ENCODE assay signal across 1 cellular context in the genomic region with DNA sequence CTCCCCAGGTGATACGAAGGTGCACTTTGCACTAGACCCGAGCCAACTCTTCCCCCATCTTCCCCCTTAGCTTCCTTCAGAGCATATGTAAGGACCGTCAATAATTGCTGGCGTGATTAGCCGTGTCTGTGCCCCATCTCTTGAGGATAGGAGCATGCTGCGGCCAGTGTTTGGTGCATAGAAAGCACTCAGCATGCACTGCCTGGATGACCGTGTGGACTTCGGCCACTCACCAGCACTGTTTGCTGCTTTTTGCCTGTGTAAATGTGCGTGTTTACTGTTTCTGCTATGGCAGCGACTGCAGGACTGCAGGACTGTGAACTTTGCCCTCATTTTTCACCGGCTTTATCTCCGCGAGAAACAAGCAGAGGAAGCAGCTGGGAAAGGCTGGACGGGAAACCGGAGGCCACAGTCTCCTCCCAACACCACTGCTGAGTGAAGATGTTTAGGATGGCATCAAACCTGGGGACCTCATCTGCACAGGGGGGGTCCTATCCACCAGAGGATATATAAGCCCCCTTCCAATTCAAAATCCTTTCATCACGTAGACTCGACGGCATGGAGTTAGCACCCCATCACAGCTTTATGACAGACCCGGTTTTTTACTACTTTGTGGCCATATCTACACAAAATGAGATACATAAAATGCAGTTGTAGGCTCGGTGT.
TF ChIP-seq lines count a peak whose summit lies in the region.

No MANE protein-coding gene starts in this region.

TF ChIP-seq in HepG2, 621 proteins besides CTCF, POLR2A, EP300 and RAD21 (continued from another document and continues in another):
- TF ChIP-seq HNF4G (IDR thresholded peaks at IDR 0.05; ENCODE audit: borderline replicate concordance, low read depth, low read length) (peak; percentile 100), HNF4G (CRISPR knock-in tag; IDR thresholded peaks at IDR 0.05; ENCODE audit: borderline replicate concordance, low read depth) (peak; percentile 100), MIXL1 (CRISPR knock-in tag; IDR thresholded peaks at IDR 0.05) (peak; percentile 99), ZFP62 (CRISPR knock-in tag; IDR thresholded peaks at IDR 0.05) (no peak), HNF4A (CRISPR knock-in tag; IDR thresholded peaks at IDR 0.05) (peak; percentile 100), CREM (IDR thresholded peaks at IDR 0.05) (peak; percentile 95), CREM (CRISPR knock-in tag; IDR thresholded peaks at IDR 0.05) (no peak), KDM3A (CRISPR knock-in tag; IDR thresholded peaks at IDR 0.05; ENCODE audit: low read depth) (peak; percentile 99), MEF2D (CRISPR knock-in tag; IDR thresholded peaks at IDR 0.05) (peak; percentile 100), TOE1 (CRISPR knock-in tag; IDR thresholded peaks at IDR 0.05) (peak; percentile 98), NR3C1 (CRISPR knock-in tag; IDR thresholded peaks at IDR 0.05) (no peak), TAF15 (IDR thresholded peaks at IDR 0.05; ENCODE audit: low read depth, low read length, poor library complexity, severe bottlenecking) (no peak), SRY (CRISPR knock-in tag; IDR thresholded peaks at IDR 0.05) (peak; percentile 86; the same call in 1 of the 2 replicates), KDM1A (CRISPR knock-in tag; IDR thresholded peaks at IDR 0.05) (peak; percentile 93), ZSCAN9 (CRISPR knock-in tag; IDR thresholded peaks at IDR 0.05; ENCODE audit: borderline replicate concordance) (peak; percentile 99), CBFB (CRISPR knock-in tag; IDR thresholded peaks at IDR 0.05) (peak; percentile 92), BRCA1 (CRISPR knock-in tag; IDR thresholded peaks at IDR 0.05) (peak; percentile 54; the same call in 1 of the 2 replicates), DPF2 (CRISPR knock-in tag; IDR thresholded peaks at IDR 0.05; ENCODE audit: borderline replicate concordance, low read depth) (peak; percentile 100), U2AF2 (IDR thresholded peaks at IDR 0.05; ENCODE audit: low read depth, low read length) (peak; percentile 86; the same call in 1 of the 2 replicates), ETV5 (CRISPR knock-in tag; IDR thresholded peaks at IDR 0.05; ENCODE audit: borderline replicate concordance) (peak; percentile 99), WIZ (CRISPR knock-in tag; IDR thresholded peaks at IDR 0.05) (peak; percentile 96; the same call in 1 of the 2 replicates), NFRKB (IDR thresholded peaks at IDR 0.05) (no peak), FOXP1 (IDR thresholded peaks at IDR 0.05) (peak; percentile 98), FOXP1 (CRISPR knock-in tag; IDR thresholded peaks at IDR 0.05) (peak; percentile 100), NBN (conservative IDR thresholded peaks at IDR 0.05) (no peak), KLF11 (CRISPR knock-in tag; IDR thresholded peaks at IDR 0.05) (peak; percentile 97; the same call in 1 of the 2 replicates), ZNF747 (CRISPR knock-in tag; IDR thresholded peaks at IDR 0.05; ENCODE audit: borderline replicate concordance) (peak; percentile 98), ZNF788 (CRISPR knock-in tag; IDR thresholded peaks at IDR 0.05; ENCODE audit: borderline replicate concordance) (peak; percentile 100), TSC22D2 (CRISPR knock-in tag; IDR thresholded peaks at IDR 0.05; ENCODE audit: borderline replicate concordance) (0 out of 2 replicates have a peak, but pooled peaks have one; percentile 58), ZNF792 (CRISPR knock-in tag; IDR thresholded peaks at IDR 0.05) (peak; percentile 99), CREB1 (IDR thresholded peaks at IDR 0.05) (peak; percentile 65), CREB1 (CRISPR knock-in tag; IDR thresholded peaks at IDR 0.05) (no peak)
- TF ChIP-seq, protein P1, sequence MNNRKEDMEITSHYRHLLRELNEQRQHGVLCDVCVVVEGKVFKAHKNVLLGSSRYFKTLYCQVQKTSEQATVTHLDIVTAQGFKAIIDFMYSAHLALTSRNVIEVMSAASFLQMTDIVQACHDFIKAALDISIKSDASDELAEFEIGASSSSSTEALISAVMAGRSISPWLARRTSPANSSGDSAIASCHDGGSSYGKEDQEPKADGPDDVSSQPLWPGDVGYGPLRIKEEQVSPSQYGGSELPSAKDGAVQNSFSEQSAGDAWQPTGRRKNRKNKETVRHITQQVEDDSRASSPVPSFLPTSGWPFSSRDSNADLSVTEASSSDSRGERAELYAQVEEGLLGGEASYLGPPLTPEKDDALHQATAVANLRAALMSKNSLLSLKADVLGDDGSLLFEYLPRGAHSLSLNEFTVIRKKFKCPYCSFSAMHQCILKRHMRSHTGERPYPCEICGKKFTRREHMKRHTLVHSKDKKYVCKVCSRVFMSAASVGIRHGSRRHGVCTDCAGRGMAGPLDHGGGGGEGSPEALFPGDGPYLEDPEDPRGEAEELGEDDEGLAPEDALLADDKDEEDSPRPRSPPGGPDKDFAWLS (CRISPR knock-in tag; IDR thresholded peaks at IDR 0.05; ENCODE audit: borderline replicate concordance): no peak; the same call in 1 of the 2 replicates
- TF ChIP-seq, protein P2, sequence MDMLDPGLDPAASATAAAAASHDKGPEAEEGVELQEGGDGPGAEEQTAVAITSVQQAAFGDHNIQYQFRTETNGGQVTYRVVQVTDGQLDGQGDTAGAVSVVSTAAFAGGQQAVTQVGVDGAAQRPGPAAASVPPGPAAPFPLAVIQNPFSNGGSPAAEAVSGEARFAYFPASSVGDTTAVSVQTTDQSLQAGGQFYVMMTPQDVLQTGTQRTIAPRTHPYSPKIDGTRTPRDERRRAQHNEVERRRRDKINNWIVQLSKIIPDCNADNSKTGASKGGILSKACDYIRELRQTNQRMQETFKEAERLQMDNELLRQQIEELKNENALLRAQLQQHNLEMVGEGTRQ (IDR thresholded peaks at IDR 0.05; ENCODE audit: low read depth, low read length): no peak
- TF ChIP-seq, protein P2 (CRISPR knock-in tag; IDR thresholded peaks at IDR 0.05; ENCODE audit: borderline replicate concordance): no peak
- TF ChIP-seq, protein P3, sequence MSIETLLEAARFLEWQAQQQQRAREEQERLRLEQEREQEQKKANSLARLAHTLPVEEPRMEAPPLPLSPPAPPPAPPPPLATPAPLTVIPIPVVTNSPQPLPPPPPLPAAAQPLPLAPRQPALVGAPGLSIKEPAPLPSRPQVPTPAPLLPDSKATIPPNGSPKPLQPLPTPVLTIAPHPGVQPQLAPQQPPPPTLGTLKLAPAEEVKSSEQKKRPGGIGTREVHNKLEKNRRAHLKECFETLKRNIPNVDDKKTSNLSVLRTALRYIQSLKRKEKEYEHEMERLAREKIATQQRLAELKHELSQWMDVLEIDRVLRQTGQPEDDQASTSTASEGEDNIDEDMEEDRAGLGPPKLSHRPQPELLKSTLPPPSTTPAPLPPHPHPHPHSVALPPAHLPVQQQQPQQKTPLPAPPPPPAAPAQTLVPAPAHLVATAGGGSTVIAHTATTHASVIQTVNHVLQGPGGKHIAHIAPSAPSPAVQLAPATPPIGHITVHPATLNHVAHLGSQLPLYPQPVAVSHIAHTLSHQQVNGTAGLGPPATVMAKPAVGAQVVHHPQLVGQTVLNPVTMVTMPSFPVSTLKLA (IDR thresholded peaks at IDR 0.05): peak; percentile 90
- TF ChIP-seq, protein P4, sequence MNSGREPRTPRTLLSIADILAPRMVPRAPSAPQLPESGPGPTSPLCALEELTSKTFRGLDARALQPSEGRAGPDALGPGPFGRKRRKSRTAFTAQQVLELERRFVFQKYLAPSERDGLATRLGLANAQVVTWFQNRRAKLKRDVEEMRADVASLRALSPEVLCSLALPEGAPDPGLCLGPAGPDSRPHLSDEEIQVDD (CRISPR knock-in tag; IDR thresholded peaks at IDR 0.05; ENCODE audit: borderline replicate concordance): peak; percentile 85; the same call in 1 of the 2 replicates
- TF ChIP-seq, protein P5, sequence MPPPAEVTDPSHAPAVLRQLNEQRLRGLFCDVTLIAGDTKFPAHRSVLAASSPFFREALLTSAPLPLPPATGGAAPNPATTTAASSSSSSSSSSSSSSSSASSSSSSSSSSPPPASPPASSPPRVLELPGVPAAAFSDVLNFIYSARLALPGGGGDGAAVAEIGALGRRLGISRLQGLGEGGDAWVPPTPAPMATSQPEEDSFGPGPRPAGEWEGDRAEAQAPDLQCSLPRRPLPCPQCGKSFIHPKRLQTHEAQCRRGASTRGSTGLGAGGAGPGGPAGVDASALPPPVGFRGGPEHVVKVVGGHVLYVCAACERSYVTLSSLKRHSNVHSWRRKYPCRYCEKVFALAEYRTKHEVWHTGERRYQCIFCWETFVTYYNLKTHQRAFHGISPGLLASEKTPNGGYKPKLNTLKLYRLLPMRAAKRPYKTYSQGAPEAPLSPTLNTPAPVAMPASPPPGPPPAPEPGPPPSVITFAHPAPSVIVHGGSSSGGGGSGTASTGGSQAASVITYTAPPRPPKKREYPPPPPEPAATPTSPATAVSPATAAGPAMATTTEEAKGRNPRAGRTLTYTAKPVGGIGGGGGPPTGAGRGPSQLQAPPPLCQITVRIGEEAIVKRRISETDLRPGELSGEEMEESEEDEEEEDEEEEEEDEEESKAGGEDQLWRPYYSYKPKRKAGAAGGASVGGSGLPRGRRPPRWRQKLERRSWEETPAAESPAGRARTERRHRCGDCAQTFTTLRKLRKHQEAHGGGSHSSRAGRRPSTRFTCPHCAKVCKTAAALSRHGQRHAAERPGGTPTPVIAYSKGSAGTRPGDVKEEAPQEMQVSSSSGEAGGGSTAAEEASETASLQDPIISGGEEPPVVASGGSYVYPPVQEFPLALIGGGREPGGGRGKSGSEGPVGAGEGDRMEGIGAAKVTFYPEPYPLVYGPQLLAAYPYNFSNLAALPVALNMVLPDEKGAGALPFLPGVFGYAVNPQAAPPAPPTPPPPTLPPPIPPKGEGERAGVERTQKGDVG (CRISPR knock-in tag; IDR thresholded peaks at IDR 0.05; ENCODE audit: borderline replicate concordance): peak; percentile 100
- TF ChIP-seq, protein P6, sequence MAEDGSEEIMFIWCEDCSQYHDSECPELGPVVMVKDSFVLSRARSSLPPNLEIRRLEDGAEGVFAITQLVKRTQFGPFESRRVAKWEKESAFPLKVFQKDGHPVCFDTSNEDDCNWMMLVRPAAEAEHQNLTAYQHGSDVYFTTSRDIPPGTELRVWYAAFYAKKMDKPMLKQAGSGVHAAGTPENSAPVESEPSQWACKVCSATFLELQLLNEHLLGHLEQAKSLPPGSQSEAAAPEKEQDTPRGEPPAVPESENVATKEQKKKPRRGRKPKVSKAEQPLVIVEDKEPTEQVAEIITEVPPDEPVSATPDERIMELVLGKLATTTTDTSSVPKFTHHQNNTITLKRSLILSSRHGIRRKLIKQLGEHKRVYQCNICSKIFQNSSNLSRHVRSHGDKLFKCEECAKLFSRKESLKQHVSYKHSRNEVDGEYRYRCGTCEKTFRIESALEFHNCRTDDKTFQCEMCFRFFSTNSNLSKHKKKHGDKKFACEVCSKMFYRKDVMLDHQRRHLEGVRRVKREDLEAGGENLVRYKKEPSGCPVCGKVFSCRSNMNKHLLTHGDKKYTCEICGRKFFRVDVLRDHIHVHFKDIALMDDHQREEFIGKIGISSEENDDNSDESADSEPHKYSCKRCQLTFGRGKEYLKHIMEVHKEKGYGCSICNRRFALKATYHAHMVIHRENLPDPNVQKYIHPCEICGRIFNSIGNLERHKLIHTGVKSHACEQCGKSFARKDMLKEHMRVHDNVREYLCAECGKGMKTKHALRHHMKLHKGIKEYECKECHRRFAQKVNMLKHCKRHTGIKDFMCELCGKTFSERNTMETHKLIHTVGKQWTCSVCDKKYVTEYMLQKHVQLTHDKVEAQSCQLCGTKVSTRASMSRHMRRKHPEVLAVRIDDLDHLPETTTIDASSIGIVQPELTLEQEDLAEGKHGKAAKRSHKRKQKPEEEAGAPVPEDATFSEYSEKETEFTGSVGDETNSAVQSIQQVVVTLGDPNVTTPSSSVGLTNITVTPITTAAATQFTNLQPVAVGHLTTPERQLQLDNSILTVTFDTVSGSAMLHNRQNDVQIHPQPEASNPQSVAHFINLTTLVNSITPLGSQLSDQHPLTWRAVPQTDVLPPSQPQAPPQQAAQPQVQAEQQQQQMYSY (CRISPR knock-in tag; IDR thresholded peaks at IDR 0.05): peak; percentile 67; the same call in 1 of the 2 replicates
- TF ChIP-seq, protein P7, sequence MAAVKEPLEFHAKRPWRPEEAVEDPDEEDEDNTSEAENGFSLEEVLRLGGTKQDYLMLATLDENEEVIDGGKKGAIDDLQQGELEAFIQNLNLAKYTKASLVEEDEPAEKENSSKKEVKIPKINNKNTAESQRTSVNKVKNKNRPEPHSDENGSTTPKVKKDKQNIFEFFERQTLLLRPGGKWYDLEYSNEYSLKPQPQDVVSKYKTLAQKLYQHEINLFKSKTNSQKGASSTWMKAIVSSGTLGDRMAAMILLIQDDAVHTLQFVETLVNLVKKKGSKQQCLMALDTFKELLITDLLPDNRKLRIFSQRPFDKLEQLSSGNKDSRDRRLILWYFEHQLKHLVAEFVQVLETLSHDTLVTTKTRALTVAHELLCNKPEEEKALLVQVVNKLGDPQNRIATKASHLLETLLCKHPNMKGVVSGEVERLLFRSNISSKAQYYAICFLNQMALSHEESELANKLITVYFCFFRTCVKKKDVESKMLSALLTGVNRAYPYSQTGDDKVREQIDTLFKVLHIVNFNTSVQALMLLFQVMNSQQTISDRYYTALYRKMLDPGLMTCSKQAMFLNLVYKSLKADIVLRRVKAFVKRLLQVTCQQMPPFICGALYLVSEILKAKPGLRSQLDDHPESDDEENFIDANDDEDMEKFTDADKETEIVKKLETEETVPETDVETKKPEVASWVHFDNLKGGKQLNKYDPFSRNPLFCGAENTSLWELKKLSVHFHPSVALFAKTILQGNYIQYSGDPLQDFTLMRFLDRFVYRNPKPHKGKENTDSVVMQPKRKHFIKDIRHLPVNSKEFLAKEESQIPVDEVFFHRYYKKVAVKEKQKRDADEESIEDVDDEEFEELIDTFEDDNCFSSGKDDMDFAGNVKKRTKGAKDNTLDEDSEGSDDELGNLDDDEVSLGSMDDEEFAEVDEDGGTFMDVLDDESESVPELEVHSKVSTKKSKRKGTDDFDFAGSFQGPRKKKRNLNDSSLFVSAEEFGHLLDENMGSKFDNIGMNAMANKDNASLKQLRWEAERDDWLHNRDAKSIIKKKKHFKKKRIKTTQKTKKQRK (IDR thresholded peaks at IDR 0.05; ENCODE audit: low read length): no peak
- TF ChIP-seq, protein P8, sequence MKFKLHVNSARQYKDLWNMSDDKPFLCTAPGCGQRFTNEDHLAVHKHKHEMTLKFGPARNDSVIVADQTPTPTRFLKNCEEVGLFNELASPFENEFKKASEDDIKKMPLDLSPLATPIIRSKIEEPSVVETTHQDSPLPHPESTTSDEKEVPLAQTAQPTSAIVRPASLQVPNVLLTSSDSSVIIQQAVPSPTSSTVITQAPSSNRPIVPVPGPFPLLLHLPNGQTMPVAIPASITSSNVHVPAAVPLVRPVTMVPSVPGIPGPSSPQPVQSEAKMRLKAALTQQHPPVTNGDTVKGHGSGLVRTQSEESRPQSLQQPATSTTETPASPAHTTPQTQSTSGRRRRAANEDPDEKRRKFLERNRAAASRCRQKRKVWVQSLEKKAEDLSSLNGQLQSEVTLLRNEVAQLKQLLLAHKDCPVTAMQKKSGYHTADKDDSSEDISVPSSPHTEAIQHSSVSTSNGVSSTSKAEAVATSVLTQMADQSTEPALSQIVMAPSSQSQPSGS (CRISPR knock-in tag; IDR thresholded peaks at IDR 0.05): peak; percentile 99
